In the genomic region with DNA sequence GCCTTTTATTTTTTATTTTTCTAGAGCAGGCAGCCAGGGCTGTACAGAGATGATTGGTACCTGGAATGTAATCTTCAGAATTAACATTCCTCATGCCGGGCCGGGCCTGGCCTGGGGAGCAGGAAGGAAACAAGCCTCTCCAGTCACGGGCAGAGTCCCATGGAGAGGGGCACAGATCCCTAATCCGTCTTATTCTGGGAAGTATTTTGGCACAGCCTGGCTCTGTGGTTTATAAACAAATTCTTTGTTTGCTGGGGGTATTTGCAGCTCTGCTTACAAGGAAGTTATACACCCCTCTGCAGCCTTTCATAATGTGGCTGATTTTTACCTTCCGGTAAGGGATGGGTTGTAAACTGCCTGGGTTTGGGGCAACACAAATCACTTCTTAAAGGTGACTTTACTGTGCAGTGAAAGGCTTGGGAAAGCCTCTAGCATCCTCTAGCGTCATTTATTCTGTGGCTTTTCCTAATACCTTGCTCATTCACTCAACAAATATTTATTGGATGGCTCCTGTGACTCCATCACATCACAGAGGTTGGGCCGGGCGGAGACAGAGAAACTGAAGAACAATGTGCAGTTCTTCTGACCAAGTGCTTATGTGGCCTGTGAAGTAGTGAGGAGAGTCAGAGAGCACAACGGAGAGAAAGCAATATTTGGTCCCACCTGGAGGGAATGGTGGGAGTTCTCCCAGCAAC, we compare ENCODE assay signal across 23 cellular contexts. TPM values are rescaled to one million over a fixed set of nuclear protein-coding genes. Genes with fewer than 3 reads are reported as not detected.
DNase-seq lines count a peak whose midpoint lies in the region; ATAC-seq and TF ChIP-seq lines count a peak whose summit lies in the region.
"Had no signal": no experiment of that assay in that cellular context is flagged by ENCODE, and none has a peak within 500 bp of the region (broad histone marks: within the 10 kb centered on the region; RNA-seq: fewer than 3 reads in every experiment).

No MANE protein-coding gene starts in this region.

- no peak for TF ChIP-seq CTCF in lung (IDR thresholded peaks at IDR 0.05; ENCODE audit: control extremely low read depth, extremely low read depth)

- ATAC-seq in lung (ENCODE audit: insufficient read depth, low FRiP score) (peak; percentile 28), HG03139 (IDR thresholded peaks at IDR 0.05; ENCODE audit: unreplicated experiment) (no peak)
- ATAC-seq: left ventricle myocardium superior; psoas muscle; stimulated activated naive CD8-positive, alpha-beta T cell treated with anti-CD3 and anti-CD28 coated beads, Interleukin-15, amount 100 ng/mL, for 72 hours had no signal

- peaks cover 0 to 7% of the 10 kb centered on the region in 2 donors for H3K4me1 ChIP-seq in lung (ENCODE audit: control insufficient read depth in 2 of 2, insufficient read depth in 2 of 2, low read length in 2 of 2)
- H3K4me1 ChIP-seq: BE2C, psoas muscle had no signal

- DNase-seq in A172 (ENCODE audit: low spot score) (peak; percentile 23), LoVo (ENCODE audit: low spot score) (peak; percentile 69), cerebellar cortex (ENCODE audit: low spot score) (peak; percentile 13), lung (ENCODE audit: low spot score) (no peak), NCI-H187 (lab: John Stamatoyannopoulos, UW) (no peak), activated gamma-delta T cell (lab: John Stamatoyannopoulos, UW) (no peak)
- DNase-seq in central memory CD4-positive, alpha-beta T cell: no peak
- DNase-seq: activated CD4-positive, alpha-beta T cell treated with anti-CD3 and anti-CD28 coated beads, Interleukin-2, amount 50 U/mL, for 4 hours; activated gamma-delta T cell treated with Interleukin-2 at 50 U/mL for 16 hours; BE2C; cortex of kidney; DMS79; left ventricle myocardium superior; MG63; NCI-H1436; psoas muscle; SK-N-SH; stimulated activated naive CD8-positive, alpha-beta T cell treated with anti-CD3 and anti-CD28 coated beads, Interleukin-15, amount 100 ng/mL, for 72 hours; transverse colon had no signal

- H3K27me3 ChIP-seq in lung (ENCODE audit: control insufficient read depth, insufficient read depth): no peaks in the 10 kb centered on the region

- H3K27ac ChIP-seq in lung (ENCODE audit: low read depth in 1 of 2, low read length in 1 of 2): no peak overlapping the region
- H3K27ac ChIP-seq: A549, psoas muscle, transverse colon had no signal

- H3K9me3 ChIP-seq in lung (ENCODE audit: control insufficient read depth in 2 of 2, insufficient read depth in 1 of 2, low read length in 1 of 2): peaks cover 2 to 4% of the 10 kb centered on the region in 2 donors
- H3K9me3 ChIP-seq: BE2C, SK-N-SH, transverse colon had no signal

- no peak overlapping the region for H3K4me3 ChIP-seq in lung
- H3K4me3 ChIP-seq: A549, MG63, psoas muscle, transverse colon had no signal

- H3K36me3 ChIP-seq in lung (ENCODE audit: control insufficient read depth in 2 of 2, insufficient read depth in 2 of 2, low read length in 2 of 2): no peaks in the 10 kb centered on the region
- H3K36me3 ChIP-seq: BE2C, MG63, transverse colon had no signal

- WGBS in lung, 2 donors: 55 to 79% methylated on average over 9 of the region's 9 CpGs

RNA-seq across cellular contexts. Expression of a gene that starts 2.7 kb away (rescaled TPM):
- not detected in 2 replicates for total RNA-seq in A172 (2014; rRNA removed; shearing (Covaris generic))
- total RNA-seq in lung: 10 to 100 TPM in 1 of 2 donors, under 1 TPM in 1; 0.28 to 10.2 TPM
- polyA plus RNA-seq in lung: 1 to 10 TPM in 1 of 2 donors, under 1 TPM in 1; 0.88 to 2.7 TPM
- total RNA-seq: left ventricle myocardium superior, neural crest cell, RPMI7951 had no signal
- polyA plus RNA-seq: A549, SK-N-SH had no signal

RNA-seq across cellular contexts. Expression of a gene that starts 48.3 kb away (rescaled TPM):
- 14.9 and 20.3 TPM in 2 replicates for total RNA-seq in A172 (2014; rRNA removed; shearing (Covaris generic))
- 10 to 100 TPM; 30.9 to 45.1 TPM for total RNA-seq in lung
- 10 to 100 TPM in 1 of 2 donors, 1 to 10 TPM in 1; 7.7 to 13.7 TPM for polyA plus RNA-seq in lung

Comparison
In these comparisons a context has a peak if more than half of its experiments do, and no peak if none do; other contexts are left out.
1. DNase-seq: peak in A172 (single experiment), LoVo (single experiment) and cerebellar cortex (single experiment); none in lung (single experiment), NCI-H187 (0 of 2), central memory CD4-positive, alpha-beta T cell (single experiment) and activated gamma-delta T cell (single experiment).